ENCODE assay signal across 10 cellular contexts in the genomic region with DNA sequence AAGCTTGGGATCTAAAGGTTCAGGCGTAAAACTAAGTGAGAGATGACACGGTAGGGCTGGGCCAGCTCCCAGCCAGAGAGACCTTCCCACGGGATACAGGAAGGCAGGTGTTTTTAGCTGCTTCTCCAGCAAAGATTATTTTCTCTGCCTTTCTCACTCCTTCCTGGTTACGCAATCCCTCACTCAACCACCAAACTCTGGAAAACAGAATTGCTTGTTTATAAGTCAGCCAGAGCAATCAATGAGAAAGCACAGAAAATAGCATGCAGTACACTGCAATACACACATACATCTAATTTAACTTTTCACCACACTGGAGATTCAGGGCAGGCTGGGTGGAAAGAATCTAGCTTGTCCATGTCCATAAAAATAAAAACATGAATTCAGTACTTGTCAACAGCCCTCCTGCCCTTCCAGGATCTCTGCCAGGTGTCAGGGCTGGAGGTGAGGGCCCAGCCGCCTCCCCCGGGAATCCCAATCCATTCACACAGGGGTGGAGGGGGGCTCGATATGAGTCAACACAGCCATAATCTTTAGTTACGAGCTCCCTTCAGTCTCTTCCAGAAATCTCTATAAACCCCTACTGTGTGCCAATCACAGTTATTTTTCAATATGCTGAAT. TPM values are rescaled to one million over a fixed set of nuclear protein-coding genes. Genes with fewer than 3 reads are reported as not detected.
DNase-seq lines count a peak whose midpoint lies in the region; ATAC-seq and TF ChIP-seq lines count a peak whose summit lies in the region.
"Had no signal": no experiment of that assay in that cellular context is flagged by ENCODE, and none has a peak within 500 bp of the region (broad histone marks: within the 10 kb centered on the region; RNA-seq: fewer than 3 reads in every experiment).

No MANE protein-coding gene starts in this region.

- H3K27me3 ChIP-seq in lower lobe of right lung (ENCODE audit: low read depth) = no peaks in the 10 kb centered on the region

- intact Hi-C loops in lower lobe of right lung (cut with DNase I) = no loop called here

- DNase-seq in M059J (ENCODE audit: low read depth) (peak; percentile 70), cardiac fibroblast (ENCODE audit: low read depth in 2 of 2) (peak; percentile 65 to 70), lower lobe of right lung (no peak), DMS 273 treated with DMSO at 0.1 percent for 48 hours (lab: John Stamatoyannopoulos, UW) (no peak), T-helper 9 cell (no peak)
- DNase-seq: stimulated activated naive CD8-positive, alpha-beta T cell treated with anti-CD3 and anti-CD28 coated beads, Interleukin-15, amount 100 ng/mL, for 72 hours had no signal

- no peak overlapping the region for H3K4me3 ChIP-seq in cardiac fibroblast (replicated peaks in 1 of 2; ENCODE audit: low read depth in 2 of 2, low read length in 2 of 2)
- H3K4me3 ChIP-seq in lower lobe of right lung = no peak overlapping the region
- H3K4me3 ChIP-seq: skin epidermis had no signal

- peak overlapping the region; percentile 59 for H3K27ac ChIP-seq in C4-2B
- peak overlapping the region; percentile 24 for H3K27ac ChIP-seq in lower lobe of right lung
- H3K27ac ChIP-seq: skin epidermis had no signal

- TF ChIP-seq CTCF in C4-2B (conservative IDR thresholded peaks at IDR 0.05) (no peak), cardiac fibroblast (IDR thresholded peaks at IDR 0.05; ENCODE audit: low read depth, low read length) (no peak), lower lobe of right lung (IDR thresholded peaks at IDR 0.05) (no peak)

- no peaks in the 10 kb centered on the region for H3K9me3 ChIP-seq in lower lobe of right lung

- H3K4me1 ChIP-seq in lower lobe of right lung = peaks cover 5% of the 10 kb centered on the region

- H3K36me3 ChIP-seq in lower lobe of right lung = no peaks in the 10 kb centered on the region

- ATAC-seq in lower lobe of right lung (peak in 1 of 2 donors; percentile 21), HG03108 (IDR thresholded peaks at IDR 0.05; ENCODE audit: unreplicated experiment) (no peak), GM21529 (IDR thresholded peaks at IDR 0.05; ENCODE audit: unreplicated experiment) (no peak)
- ATAC-seq: stimulated activated naive CD8-positive, alpha-beta T cell treated with anti-CD3 and anti-CD28 coated beads, Interleukin-15, amount 100 ng/mL, for 72 hours had no signal

RNA-seq across cellular contexts. Expression of a gene that starts 12.2 kb away (rescaled TPM):
- 22.5 and 25.6 TPM in 2 replicates for total RNA-seq in M059J (2014; rRNA removed; shearing (Covaris generic))
- 7.7 TPM for total RNA-seq in lower lobe of right lung

RNA-seq across cellular contexts. Expression of a gene that starts 28.5 kb away (rescaled TPM):
- total RNA-seq in M059J (2014; rRNA removed; shearing (Covaris generic)) = 4.7 and 9.8 TPM in 2 replicates
- 8.4 TPM for total RNA-seq in lower lobe of right lung

Comparison
In these comparisons a context has a peak if more than half of its experiments do, and no peak if none do; other contexts are left out.
1. DNase-seq: peak in M059J (single experiment) and cardiac fibroblast (2 of 2); none in lower lobe of right lung (single experiment), DMS 273 treated with DMSO at 0.1 percent for 48 hours (single experiment) and T-helper 9 cell (single experiment).